In the genomic region with DNA sequence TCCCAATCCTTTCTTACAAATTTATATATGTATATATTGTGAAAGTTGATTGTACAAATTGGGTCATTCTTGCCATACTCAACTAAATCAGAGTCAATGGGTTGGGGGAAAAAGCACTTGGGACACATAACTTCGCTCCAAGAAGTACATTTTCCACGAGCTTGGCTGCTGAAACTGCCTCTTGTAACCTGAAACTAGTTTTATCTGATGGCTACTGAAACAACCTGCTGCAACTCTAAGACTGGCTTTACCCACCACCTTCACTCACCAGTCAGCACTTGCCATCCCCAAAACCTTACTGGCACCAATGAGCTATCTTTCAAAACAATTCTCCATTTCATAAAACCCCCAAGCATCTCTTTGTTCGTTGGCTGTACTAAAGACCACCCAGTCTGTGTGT, we compare ENCODE assay signal across 15 cellular contexts. TPM values are rescaled to one million over a fixed set of nuclear protein-coding genes. Genes with fewer than 3 reads are reported as not detected.
A peak's percentile ranks its signal among the peaks of the same experiment; 100 is the strongest.
DNase-seq lines count a peak whose midpoint lies in the region; ATAC-seq and TF ChIP-seq lines count a peak whose summit lies in the region.
"Had no signal": no experiment of that assay in that cellular context is flagged by ENCODE, and none has a peak within 500 bp of the region (broad histone marks: within the 10 kb centered on the region; RNA-seq: fewer than 3 reads in every experiment).

No MANE protein-coding gene starts in this region.

- no peak for TF ChIP-seq CTCF in cardiac muscle cell (IDR thresholded peaks at IDR 0.05; ENCODE audit: low read depth, low read length)

- WGBS in neuronal stem cell (ENCODE audit: extremely low coverage in 2 of 2, insufficient read length in 2 of 2, insufficient replicate concordance in 1 of 2), 2 donors, result no CpG with 5 or more reads among the region's 3 CpGs

- H3K4ac ChIP-seq in neuronal stem cell (ENCODE audit: low read length), result no peak overlapping the region

- H3K9me3 ChIP-seq in cardiac muscle cell (ENCODE audit: low read depth), result no peaks in the 10 kb centered on the region
- H3K9me3 ChIP-seq in neuronal stem cell (replicated peaks in 1 of 2; ENCODE audit: control insufficient read depth in 2 of 2, insufficient read depth in 1 of 2, low read depth in 1 of 2, low read length in 2 of 2), result no peaks in the 10 kb centered on the region
- H3K9me3 ChIP-seq: Caco-2 had no signal

- H3K4me2 ChIP-seq in neuronal stem cell (ENCODE audit: insufficient read depth, low read length, poor library complexity, severe bottlenecking), result no peak overlapping the region

- ATAC-seq in left ventricle myocardium superior, result no peak

- no peak overlapping the region for H3K14ac ChIP-seq in neuronal stem cell (ENCODE audit: low read length)

- H3K27me3 ChIP-seq in cardiac muscle cell (no peaks in the 10 kb centered on the region), neuronal stem cell (ENCODE audit: control insufficient read depth in 3 of 3, insufficient read depth in 3 of 3, low read depth in 1 of 3, low read length in 3 of 3) (no peaks in the 10 kb centered on the region)

- no peak overlapping the region for H2BK12ac ChIP-seq in neuronal stem cell (ENCODE audit: low read length)

- no peak overlapping the region for H3K9ac ChIP-seq in neuronal stem cell (ENCODE audit: low read depth, low read length, poor library complexity)

- H2BK5ac ChIP-seq in neuronal stem cell (ENCODE audit: low read length), result no peak overlapping the region

- H3K79me1 ChIP-seq in neuronal stem cell (ENCODE audit: low read depth, low read length), result no peaks in the 10 kb centered on the region

- no peak overlapping the region for H3K23ac ChIP-seq in neuronal stem cell (ENCODE audit: low read depth, low read length, poor library complexity)

- H2BK15ac ChIP-seq in neuronal stem cell (ENCODE audit: low read length), result no peak overlapping the region

- no peaks in the 10 kb centered on the region for H3K36me3 ChIP-seq in cardiac muscle cell
- H3K36me3 ChIP-seq in neuronal stem cell (replicated peaks in 1 of 2; ENCODE audit: control insufficient read depth in 2 of 2, insufficient read depth in 2 of 2, low read length in 2 of 2), result no peaks in the 10 kb centered on the region

- peak overlapping the region; percentile 51 for H2AFZ ChIP-seq in neuronal stem cell (ENCODE audit: low read length)

- intact Hi-C loops in left ventricle myocardium superior (cut with micrococcal nuclease), result no loop called here

- peak in 1 of 2 donors; percentile 35 for DNase-seq in cardiac muscle cell (ENCODE audit: low read depth in 1 of 2, low spot score in 1 of 2)
- no peak for DNase-seq in left ventricle myocardium superior
- DNase-seq in neuronal stem cell (ENCODE audit: low spot score), result no peak
- DNase-seq in activated naive CD4-positive, alpha-beta T cell treated with anti-CD3 and anti-CD28 coated beads, Interleukin-2, amount 50 U/mL, for 16 hours, result no peak
- DNase-seq: Caco-2, H9, IMR-90, MV-4-11, NCI-H1417 treated with DMSO at 0.1 percent for 48 hours, NCI-H2029, NCI-H510A treated with DMSO at 0.1 percent for 48 hours, SIG-M5 had no signal

- H4K8ac ChIP-seq in neuronal stem cell (ENCODE audit: low read depth, low read length), result no peak overlapping the region

- H3K4me1 ChIP-seq in cardiac muscle cell (ENCODE audit: low read depth) (no peaks in the 10 kb centered on the region), neuronal stem cell (ENCODE audit: control insufficient read depth in 2 of 2, insufficient read depth in 1 of 2, low read depth in 1 of 2, low read length in 2 of 2) (no peaks in the 10 kb centered on the region)

- H3K4me3 ChIP-seq in cardiac muscle cell (no peak overlapping the region), neuronal stem cell (ENCODE audit: low read length in 2 of 2) (no peak overlapping the region)

- H3K18ac ChIP-seq in neuronal stem cell (ENCODE audit: low read length), result no peak overlapping the region

- H3K27ac ChIP-seq in cardiac muscle cell (peak overlapping the region; percentile 9), neuronal stem cell (replicated peaks; ENCODE audit: low read length) (no peak overlapping the region)

- no peak overlapping the region for H2BK120ac ChIP-seq in neuronal stem cell (ENCODE audit: low read depth, low read length)

- H2AK5ac ChIP-seq in neuronal stem cell (ENCODE audit: low read depth, low read length), result no peak overlapping the region

- no peak overlapping the region for H4K91ac ChIP-seq in neuronal stem cell (ENCODE audit: low read depth, low read length, poor library complexity)

RNA-seq across cellular contexts. Expression of gene MYCBPAP, which starts 14.5 kb away (rescaled TPM):
- total RNA-seq in cardiac muscle cell, result 1.2 and 3.2 TPM in 2 replicates
- 1.2 and 2.5 TPM in 2 replicates for polyA plus RNA-seq in cardiac muscle cell
- 0.55 TPM for total RNA-seq in left ventricle myocardium superior
- polyA plus RNA-seq in neuronal stem cell (2013, experiment 1 of 2), result 1.8 TPM
- polyA plus RNA-seq in neuronal stem cell (2013, experiment 2 of 2), result 2.2 TPM
- total RNA-seq: RPMI7951 had no signal

RNA-seq across cellular contexts. Expression of gene RSAD1, which starts 15.1 kb away (rescaled TPM):
- total RNA-seq in cardiac muscle cell, result 24.1 and 35.8 TPM in 2 replicates
- polyA plus RNA-seq in cardiac muscle cell, result 39.7 and 55.4 TPM in 2 replicates
- total RNA-seq in left ventricle myocardium superior, result 55.9 TPM
- polyA plus RNA-seq in neuronal stem cell (2013, experiment 1 of 2), result 8.9 TPM
- 8.5 TPM for polyA plus RNA-seq in neuronal stem cell (2013, experiment 2 of 2)

RNA-seq across cellular contexts. Expression of gene CHAD, which starts 25.1 kb away (rescaled TPM):
- total RNA-seq in cardiac muscle cell, result 0.11 TPM in 1 of 2 replicates, not detected in the other
- polyA plus RNA-seq in cardiac muscle cell, result 2.5 and 3.9 TPM in 2 replicates
- 0.32 TPM for total RNA-seq in left ventricle myocardium superior
- not detected for polyA plus RNA-seq in neuronal stem cell (2013, experiment 1 of 2)
- 0.04 TPM for polyA plus RNA-seq in neuronal stem cell (2013, experiment 2 of 2)
- total RNA-seq: A673, Caco-2, IMR-90, LHCN-M2, RPMI7951 had no signal

RNA-seq across cellular contexts. Expression of gene EPN3, which starts 38.8 kb away (rescaled TPM):
- total RNA-seq in cardiac muscle cell, result 2.0 and 3.1 TPM in 2 replicates
- polyA plus RNA-seq in cardiac muscle cell, result 1.9 and 3.5 TPM in 2 replicates
- 33.4 TPM for total RNA-seq in left ventricle myocardium superior
- 0.04 TPM for polyA plus RNA-seq in neuronal stem cell (2013, experiment 1 of 2)
- polyA plus RNA-seq in neuronal stem cell (2013, experiment 2 of 2), result 0.07 TPM
- total RNA-seq: IMR-90, RPMI7951 had no signal

RNA-seq across cellular contexts. Expression of gene SPATA20, which starts 53.2 kb away (rescaled TPM):
- total RNA-seq in cardiac muscle cell (194 and 216 TPM in 2 replicates), left ventricle myocardium superior (68.7 TPM)
- 103 and 162 TPM in 2 replicates for polyA plus RNA-seq in cardiac muscle cell
- 17.6 TPM for polyA plus RNA-seq in neuronal stem cell (2013, experiment 1 of 2)
- 18.9 TPM for polyA plus RNA-seq in neuronal stem cell (2013, experiment 2 of 2)
